Comparison of ENCODE assay signal across 23 cellular contexts in the genomic region with DNA sequence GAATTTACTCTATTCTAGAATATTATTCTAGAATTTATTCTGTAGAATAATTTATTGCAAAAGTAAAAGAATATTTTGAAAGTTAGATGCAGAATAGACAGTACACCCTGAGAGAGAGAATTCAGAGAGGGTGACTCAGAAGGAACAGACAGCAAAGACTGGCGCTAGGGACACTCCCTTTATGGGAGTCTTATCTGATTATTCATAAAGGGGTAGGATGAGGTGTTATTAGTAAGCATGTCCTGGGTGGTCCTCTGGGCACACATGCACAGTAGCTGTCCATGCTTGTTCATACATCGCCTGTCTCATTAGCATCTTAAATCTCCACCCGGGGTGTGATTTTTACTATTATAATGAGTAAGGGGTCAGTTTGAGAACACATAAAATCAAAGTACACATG.
"Had no signal": no experiment of that assay in that cellular context is flagged by ENCODE, and none has a peak within 500 bp of the region (broad histone marks: within the 10 kb centered on the region; RNA-seq: fewer than 3 reads in every experiment).

No MANE protein-coding gene starts in this region.

- H3K36me3 ChIP-seq: gastrocnemius medialis, ovary, prostate gland, spleen, upper lobe of left lung had no signal

- FAIRE-seq: TTC549 had no signal

- ATAC-seq: activated CD4-positive, alpha-beta T cell treated with anti-CD3 and anti-CD28 coated beads for 36 hours; gastrocnemius medialis; left ventricle myocardium superior; natural killer cell treated with Interleukin-12 subunit alpha and Interleukin-12 subunit beta and Interleukin-15 and Interleukin-18, amount 100 ng/mL, for 72 hours; T-cell; WTC11 had no signal

- H3K27me3 ChIP-seq: gastrocnemius medialis, ovary, upper lobe of left lung had no signal

- H3K4me3 ChIP-seq: gastrocnemius medialis, ovary, prostate gland, spleen, upper lobe of left lung had no signal

- DNase-seq: activated CD4-positive, alpha-beta T cell treated with anti-CD3 and anti-CD28 coated beads for 36 hours; activated CD4-positive, alpha-beta T cell treated with anti-CD3 and anti-CD28 coated beads, Interleukin-2, amount 50 U/mL, for 4 hours; activated effector memory CD4-positive, alpha-beta T cell treated with Interleukin-2 at 50 U/mL for 16 hours; activated naive CD4-positive, alpha-beta T cell treated with anti-CD3 and anti-CD28 coated beads for 36 hours; activated naive CD8-positive, alpha-beta T cell treated with anti-CD3 and anti-CD28 coated beads, Interleukin-2, amount 10 ng/mL, durations not matched to agents 7 days and 5 days; activated T-cell treated with anti-CD3 and anti-CD28 coated beads, Interleukin-2, amount 50 U/mL, for 48 hours; amygdala; erythroblast; gastrocnemius medialis; head of caudate nucleus; hypothalamus; left ventricle myocardium superior; midbrain; ovary; spleen; stimulated activated CD4-positive, alpha-beta T cell treated with anti-CD3 and anti-CD28 coated beads, Interleukin-4, amount 100 ng/mL, for 24 hours; stimulated activated naive CD4-positive, alpha-beta T cell treated with Interleukin-2 at 50 U/mL for 16 hours; T-cell; upper lobe of left lung had no signal
